Comparison of ENCODE assay signal across 28 cellular contexts in the genomic region with DNA sequence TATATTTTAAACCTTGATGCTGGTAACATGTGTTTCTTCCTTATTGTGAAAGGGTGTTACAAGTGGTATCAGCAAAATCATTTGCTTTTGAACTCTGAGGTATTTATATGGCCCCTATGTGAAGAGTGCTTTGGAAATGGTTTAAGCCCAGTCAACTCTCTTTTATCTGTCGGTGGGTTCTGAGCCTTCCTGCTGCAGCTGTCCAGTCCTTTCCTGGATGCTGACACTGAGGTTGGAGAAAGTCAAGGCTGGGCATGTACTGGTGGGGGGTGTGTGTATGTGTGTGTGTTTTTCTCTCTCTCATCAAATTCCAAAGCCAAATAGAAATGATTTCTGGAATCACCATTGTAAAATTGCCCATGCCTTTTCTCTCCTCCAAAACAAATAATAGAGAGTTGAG.
"Had no signal": no experiment of that assay in that cellular context is flagged by ENCODE, and none has a peak within 500 bp of the region (broad histone marks: within the 10 kb centered on the region; RNA-seq: fewer than 3 reads in every experiment).

No MANE protein-coding gene starts in this region.

- DNase-seq: natural killer cell; occipital lobe; ovary; posterior cingulate gyrus; psoas muscle; right cardiac atrium; right lobe of liver; sigmoid colon; spleen; stimulated activated CD4-positive, alpha-beta T cell treated with anti-CD3 and anti-CD28 coated beads, Interleukin-12 subunit alpha, Interleukin-12 subunit beta, amount 100 ng/mL, for 4 hours; stimulated activated CD4-positive, alpha-beta T cell treated with anti-CD3 and anti-CD28 coated beads, Interleukin-1b, Interleukin-23, amount 100 ng/mL, for 48 hours; stimulated activated CD4-positive, alpha-beta T cell treated with anti-CD3 and anti-CD28 coated beads, Interleukin-4, amount 100 ng/mL, for 1 hour; stimulated activated CD4-positive, alpha-beta T cell treated with anti-CD3 and anti-CD28 coated beads, Interleukin-4, amount 100 ng/mL, for 4 hours; stimulated activated CD8-positive, alpha-beta memory T cell treated with anti-CD3 and anti-CD28 coated beads, Interleukin-4, amount 100 ng/mL, for 48 hours; stimulated activated naive CD4-positive, alpha-beta T cell; stimulated activated naive CD8-positive, alpha-beta T cell treated with anti-CD3 and anti-CD28 coated beads, Interleukin-15, amount 100 ng/mL, for 72 hours; stimulated activated naive CD8-positive, alpha-beta T cell treated with anti-CD3 and anti-CD28 coated beads, Interleukin-15, Interleukin-2, amounts not matched to agents 100 U/mL and 50 U/mL, for 24 hours; substantia nigra; testis; tibial artery; transverse colon; upper lobe of right lung; uterus had no signal

- H3K27ac Mint-ChIP-seq: natural killer cell; nephron; neural progenitor cell; progenitor cell of endocrine pancreas; stimulated activated memory B cell treated with anti-CD40 and anti-IgM and Interleukin-4, amounts not matched to agents 10 μg/mL and 1 μg/mL and 100 μg/mL, for 72 hours; stimulated activated naive CD8-positive, alpha-beta T cell treated with anti-CD3 and anti-CD28 coated beads, Interleukin-15, amount 100 ng/mL, for 72 hours; type B pancreatic cell had no signal

- H3K4me3 Mint-ChIP-seq: natural killer cell; nephron; neural progenitor cell; stimulated activated memory B cell treated with anti-CD40 and anti-IgM and Interleukin-4, amounts not matched to agents 10 μg/mL and 1 μg/mL and 100 μg/mL, for 72 hours; stimulated activated naive CD8-positive, alpha-beta T cell treated with anti-CD3 and anti-CD28 coated beads, Interleukin-15, amount 100 ng/mL, for 72 hours; type B pancreatic cell had no signal

- H3K27me3 Mint-ChIP-seq: progenitor cell of endocrine pancreas; stimulated activated memory B cell treated with anti-CD40 and anti-IgM and Interleukin-4, amounts not matched to agents 10 μg/mL and 1 μg/mL and 100 μg/mL, for 72 hours; stimulated activated naive CD8-positive, alpha-beta T cell treated with anti-CD3 and anti-CD28 coated beads, Interleukin-15, amount 100 ng/mL, for 72 hours; type B pancreatic cell had no signal

- H3K9me3 Mint-ChIP-seq: natural killer cell; nephron; neural progenitor cell; stimulated activated memory B cell treated with anti-CD40 and anti-IgM and Interleukin-4, amounts not matched to agents 10 μg/mL and 1 μg/mL and 100 μg/mL, for 72 hours; stimulated activated naive CD8-positive, alpha-beta T cell treated with anti-CD3 and anti-CD28 coated beads, Interleukin-15, amount 100 ng/mL, for 72 hours; type B pancreatic cell had no signal

- H3K36me3 Mint-ChIP-seq: natural killer cell, neural progenitor cell had no signal

- H3K4me1 Mint-ChIP-seq: natural killer cell; neural progenitor cell; stimulated activated memory B cell treated with anti-CD40 and anti-IgM and Interleukin-4, amounts not matched to agents 10 μg/mL and 1 μg/mL and 100 μg/mL, for 72 hours; stimulated activated naive CD8-positive, alpha-beta T cell treated with anti-CD3 and anti-CD28 coated beads, Interleukin-15, amount 100 ng/mL, for 72 hours had no signal
